ENCODE assay signal across 14 cellular contexts in the genomic region with DNA sequence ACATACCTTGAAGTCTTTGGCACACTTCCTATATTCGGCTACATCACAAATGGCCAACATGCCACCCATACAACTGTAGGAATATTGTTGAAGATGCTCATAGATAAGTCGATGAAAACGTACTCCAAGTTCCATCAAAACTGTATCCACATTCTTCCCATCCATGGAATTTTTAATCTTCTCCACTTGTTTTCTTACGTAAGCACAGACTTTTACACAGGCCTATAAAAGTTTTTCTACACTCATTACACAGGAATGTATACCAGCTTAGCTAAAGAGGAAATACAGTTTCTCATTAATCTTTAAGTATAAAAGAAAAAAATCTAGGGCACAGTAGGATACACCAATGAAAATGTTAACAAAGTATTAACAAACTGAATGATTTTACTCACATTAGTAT. TPM values are rescaled to one million over a fixed set of nuclear protein-coding genes. Genes with fewer than 3 reads are reported as not detected.
DNase-seq lines count a peak whose midpoint lies in the region; ATAC-seq and TF ChIP-seq lines count a peak whose summit lies in the region.
"Had no signal": no experiment of that assay in that cellular context is flagged by ENCODE, and none has a peak within 500 bp of the region (broad histone marks: within the 10 kb centered on the region; RNA-seq: fewer than 3 reads in every experiment).

No MANE protein-coding gene starts in this region.

- H3K9me3 ChIP-seq in CD4-positive, alpha-beta memory T cell (ENCODE audit: control insufficient read depth in 1 of 2, low read length in 2 of 2) = no peaks in the 10 kb centered on the region
- H3K9me3 ChIP-seq: ovary had no signal

- H3K4me1 ChIP-seq in CD4-positive, alpha-beta memory T cell (ENCODE audit: insufficient read depth, low read length) = no peaks in the 10 kb centered on the region
- H3K4me1 ChIP-seq: adrenal gland had no signal

- no peaks in the 10 kb centered on the region for H3K27me3 Mint-ChIP-seq in CD4-positive, alpha-beta memory T cell

- peaks cover 9% of the 10 kb centered on the region for H3K36me3 ChIP-seq in CD4-positive, alpha-beta memory T cell (ENCODE audit: insufficient read depth, low read length)
- H3K36me3 ChIP-seq: ovary had no signal

- peaks cover 37 to 52% of the 10 kb centered on the region in 2 donors for H3K36me3 Mint-ChIP-seq in CD4-positive, alpha-beta memory T cell

- CTCF ChIA-PET in CD4-positive, alpha-beta memory T cell (lab: Charles Lee; ENCODE audit: partially characterized antibody) = interaction anchor here (1.6 kb wide), 1 partner anchor 26 kb away, joined by 3 read pairs; no protein-coding TSS in a partner anchor

- no peaks in the 10 kb centered on the region for H3K27me3 ChIP-seq in CD4-positive, alpha-beta memory T cell (ENCODE audit: insufficient read depth, low read length)
- H3K27me3 ChIP-seq: adrenal gland, ovary had no signal

- peak overlapping the region in 2 of 7 donors; percentile 2 to 19 for H3K27ac Mint-ChIP-seq in CD4-positive, alpha-beta memory T cell

- no peaks in the 10 kb centered on the region for H3K9me3 Mint-ChIP-seq in CD4-positive, alpha-beta memory T cell

- H3K27ac ChIP-seq in CD4-positive, alpha-beta memory T cell (ENCODE audit: low read depth, low read length) = no peak overlapping the region
- H3K27ac ChIP-seq: adrenal gland, ovary had no signal

- H3K4me1 Mint-ChIP-seq in CD4-positive, alpha-beta memory T cell = no peaks in the 10 kb centered on the region

- DNase-seq in AG08395 (ENCODE audit: low spot score) = peak; percentile 35
- peak; percentile 11 for DNase-seq in HS-27A (ENCODE audit: low read depth)
- DNase-seq in cardiac fibroblast (ENCODE audit: low read depth in 2 of 2) = peak; percentile 22 to 44
- DNase-seq in kidney tubule cell (ENCODE audit: low spot score) = peak; percentile 53
- DNase-seq in CD4-positive, alpha-beta memory T cell = no peak
- no peak for DNase-seq in cerebellar nuclear complex (lab: John Stamatoyannopoulos, UW)
- DNase-seq: adrenal gland, C1 segment of cervical spinal cord, NCI-H1092, ovary, T1000 had no signal

- no peak overlapping the region for H3K4me3 ChIP-seq in cardiac fibroblast (replicated peaks in 1 of 2; ENCODE audit: low read depth in 2 of 2, low read length in 2 of 2)
- no peak overlapping the region for H3K4me3 ChIP-seq in CD4-positive, alpha-beta memory T cell (ENCODE audit: low read length in 2 of 2)
- H3K4me3 ChIP-seq: adrenal gland, ovary had no signal

- no peak for TF ChIP-seq CTCF in cardiac fibroblast (IDR thresholded peaks at IDR 0.05; ENCODE audit: low read depth, low read length)

- intact Hi-C loops in CD4-positive, alpha-beta memory T cell (cut with micrococcal nuclease) = loop anchor here (10.0 kb wide), 2 partner anchors 85 to 655 kb away; no protein-coding TSS in a partner anchor

- ATAC-seq in GM18498 (IDR thresholded peaks at IDR 0.05; ENCODE audit: unreplicated experiment) (no peak), GM21515 (IDR thresholded peaks at IDR 0.05; ENCODE audit: unreplicated experiment) (no peak)
- ATAC-seq: Right ventricle myocardium inferior had no signal

- POLR2A ChIA-PET in CD4-positive, alpha-beta memory T cell (lab: Charles Lee; ENCODE audit: partially characterized antibody) = no interaction called here

- no peak overlapping the region for H3K4me3 Mint-ChIP-seq in CD4-positive, alpha-beta memory T cell

RNA-seq across cellular contexts. Expression of a gene that starts 59.1 kb away (rescaled TPM):
- total RNA-seq in CD4-positive, alpha-beta memory T cell = 10 to 100 TPM; 48.3 to 51.4 TPM
- 10 to 100 TPM; 49.9 to 66.3 TPM for polyA plus RNA-seq in CD4-positive, alpha-beta memory T cell

RNA-seq across cellular contexts. Expression of a gene that starts 59.2 kb away (rescaled TPM):
- 10 to 100 TPM; 49.5 to 57.5 TPM for total RNA-seq in CD4-positive, alpha-beta memory T cell
- polyA plus RNA-seq in CD4-positive, alpha-beta memory T cell = 10 to 100 TPM; 39.0 to 48.2 TPM

Comparison
In these comparisons a context has a peak if more than half of its experiments do, and no peak if none do; other contexts are left out.
1. DNase-seq: peak in AG08395 (single experiment), HS-27A (single experiment), cardiac fibroblast (2 of 2) and kidney tubule cell (single experiment); none in CD4-positive, alpha-beta memory T cell (0 of 5) and cerebellar nuclear complex (0 of 2).